In the genomic region with DNA sequence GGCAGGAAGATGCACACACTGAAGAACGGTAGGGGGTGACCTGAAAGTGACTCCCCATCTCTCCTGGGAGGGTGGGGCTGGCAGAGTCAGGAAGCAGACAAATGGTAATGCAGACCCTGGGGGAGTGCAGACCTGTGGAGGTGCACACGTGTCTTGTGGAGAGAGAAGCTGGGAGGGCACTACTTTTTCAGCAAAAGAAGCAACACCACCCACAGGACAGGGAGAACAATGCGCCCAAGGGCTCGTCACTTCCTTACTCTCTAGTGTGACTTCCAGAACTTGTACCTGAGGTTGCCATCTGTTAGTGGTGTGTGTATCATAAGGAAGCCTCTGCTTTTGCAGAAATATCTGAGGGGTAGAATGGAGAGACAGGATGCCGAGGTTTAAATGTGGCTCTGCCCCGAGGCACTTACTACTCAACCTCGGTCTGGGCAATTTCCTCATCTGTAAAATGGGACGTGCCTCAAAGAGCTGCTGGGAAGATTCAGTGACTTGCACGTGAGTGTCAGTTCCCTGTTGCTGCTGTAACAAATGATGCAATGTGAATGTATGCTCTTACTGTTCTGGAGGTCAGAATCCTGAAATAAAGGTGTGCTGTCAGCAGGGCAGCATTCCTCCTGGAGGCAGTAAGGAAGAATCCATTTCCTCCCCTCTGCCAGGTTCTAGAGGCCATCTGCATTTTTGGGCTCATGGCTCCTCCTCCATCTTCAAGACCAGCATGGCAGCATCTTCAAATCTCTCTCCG, we compare ENCODE assay signal across 28 cellular contexts.
DNase-seq lines count a peak whose midpoint lies in the region; ATAC-seq, FAIRE-seq and TF ChIP-seq lines count a peak whose summit lies in the region.
"Had no signal": no experiment of that assay in that cellular context is flagged by ENCODE, and none has a peak within 500 bp of the region (broad histone marks: within the 10 kb centered on the region; RNA-seq: fewer than 3 reads in every experiment).

No MANE protein-coding gene starts in this region.

- H3K4me2 ChIP-seq in HepG2 (ENCODE audit: low read depth, low read length), result no peak overlapping the region
- H3K4me2 ChIP-seq: SK-N-SH had no signal

- no peaks in the 10 kb centered on the region for H3K9me3 ChIP-seq in HepG2 (ENCODE audit: low read length)
- no peaks in the 10 kb centered on the region for H3K9me3 ChIP-seq in effector memory CD4-positive, alpha-beta T cell (ENCODE audit: control insufficient read depth, low read length)
- H3K9me3 ChIP-seq: SK-N-SH, suprapubic skin, upper lobe of right lung had no signal

- FAIRE-seq in HepG2 (lab: Jason Lieb, UNC), result no peak
- FAIRE-seq: astrocyte, K562, keratinocyte, small intestine, TTC549 had no signal

- DNase-seq in ELF-1 (ENCODE audit: low read depth, low spot score) (peak; percentile 27), MV-4-11 (lab: John Stamatoyannopoulos, UW) (peak; percentile 16), SW480 (ENCODE audit: low spot score) (peak; percentile 34), HepG2 (ENCODE audit: low spot score) (no peak)
- no peak for DNase-seq in activated CD4-positive, CD25-positive, alpha-beta regulatory T cell treated with anti-CD3 and anti-CD28 coated beads, Interleukin-2, amount 50 U/mL, for 72 hours
- no peak for DNase-seq in effector memory CD4-positive, alpha-beta T cell
- DNase-seq: activated CD4-positive, alpha-beta T cell treated with anti-CD3 and anti-CD28 coated beads, Interleukin-2, amount 50 U/mL, for 48 hours; activated naive CD4-positive, alpha-beta T cell; activated naive CD8-positive, alpha-beta T cell treated with anti-CD3 and anti-CD28 coated beads, Interleukin-2, amount 50 U/mL, for 24 hours; activated T-cell treated with anti-CD3 and anti-CD28 coated beads, Interleukin-2, amount 50 U/mL, for 72 hours; CD4-positive, alpha-beta T cell; cortex of kidney; left ventricle myocardium superior; NCI-H1092; NCI-H187 treated with DMSO at 0.1 percent for 48 hours; NCI-H2227 treated with DMSO at 0.1 percent for 48 hours; NCI-H774; SK-N-SH; small intestine; stimulated activated naive CD4-positive, alpha-beta T cell; upper lobe of right lung had no signal

- no peak for TF ChIP-seq POLR2A in HepG2 (IDR thresholded peaks at IDR 0.05; ENCODE audit: insufficient read depth in 1 of 2, low read depth in 2 of 2, low read length in 2 of 2)

- no peak overlapping the region for H3K27ac ChIP-seq in HepG2 (ENCODE audit: extremely low read length, insufficient read depth, low read length)
- H3K27ac ChIP-seq in effector memory CD4-positive, alpha-beta T cell (ENCODE audit: insufficient read depth, low read length, poor library complexity, severe bottlenecking), result no peak overlapping the region
- H3K27ac ChIP-seq: suprapubic skin, upper lobe of right lung had no signal

- CTCF ChIA-PET in HepG2 (lab: Yijun Ruan, JAX; ENCODE audit: low intra/inter-chr PET ratio, low total read pairs), result no interaction called here

- no peaks in the 10 kb centered on the region for H3K27me3 ChIP-seq in HepG2 (ENCODE audit: control insufficient read depth in 1 of 2, insufficient read depth in 2 of 2, low read length in 2 of 2)
- no peaks in the 10 kb centered on the region for H3K27me3 ChIP-seq in effector memory CD4-positive, alpha-beta T cell (replicated peaks; ENCODE audit: control insufficient read depth, insufficient read depth, low read length, poor library complexity, severe bottlenecking)
- H3K27me3 ChIP-seq: upper lobe of right lung had no signal

- H3K9ac ChIP-seq in HepG2 (ENCODE audit: insufficient read depth, low read depth, low read length), result no peak overlapping the region
- H3K9ac ChIP-seq: SK-N-SH had no signal

- peaks cover 5% of the 10 kb centered on the region; the same call in 1 of the 2 replicates for H4K20me1 ChIP-seq in HepG2 (ENCODE audit: insufficient read depth, low read length)

- peaks cover 6 to 39% of the 10 kb centered on the region in 2 experiments for H3K36me3 ChIP-seq in HepG2 (replicated peaks in 1 of 2; ENCODE audit: control insufficient read depth in 1 of 2, insufficient read depth in 2 of 2, low read length in 2 of 2)
- H3K36me3 ChIP-seq in effector memory CD4-positive, alpha-beta T cell (ENCODE audit: control insufficient read depth, insufficient read depth, low read length), result no peaks in the 10 kb centered on the region
- H3K36me3 ChIP-seq: suprapubic skin, upper lobe of right lung had no signal

- in situ Hi-C loops in HepG2 (cut with HindIII; ENCODE audit: extremely low pct_ligation_motif_present, low pct_unique_long_range_greater_than_20kb), result no loop called here

- H3K79me2 ChIP-seq in HepG2 (ENCODE audit: insufficient read depth, low read length), result peaks cover 6% of the 10 kb centered on the region

- TF ChIP-seq RAD21 in HepG2 (CRISPR knock-in tag; IDR thresholded peaks at IDR 0.05), result no peak

- no peak for TF ChIP-seq EP300 in HepG2 (IDR thresholded peaks at IDR 0.05; ENCODE audit: low read depth in 2 of 2, low read length in 2 of 2)
- TF ChIP-seq EP300 in HepG2 (CRISPR knock-in tag; IDR thresholded peaks at IDR 0.05; ENCODE audit: borderline replicate concordance), result no peak

- ATAC-seq in HepG2 (no peak; the same call in 2 of the 3 replicates), HG03354 (IDR thresholded peaks at IDR 0.05; ENCODE audit: poor library complexity, severe bottlenecking, unreplicated experiment) (no peak)
- ATAC-seq: activated CD4-positive, CD25-positive, alpha-beta regulatory T cell treated with anti-CD3 and anti-CD28 coated beads, Interleukin-2, amount 50 U/mL, for 24 hours; activated naive CD8-positive, alpha-beta T cell treated with anti-CD3 and anti-CD28 coated beads, Interleukin-2, amount 50 U/mL, for 24 hours; activated T-cell treated with anti-CD3 and anti-CD28 coated beads, Interleukin-2, amount 50 U/mL, for 72 hours; K562; left ventricle myocardium superior; upper lobe of right lung had no signal

- 98% methylated on average over 10 of the region's 10 CpGs for WGBS in HepG2 (ENCODE audit: low lambda C conversion rate)

- no peak overlapping the region for H2AFZ ChIP-seq in HepG2 (ENCODE audit: low read length)

- H3K4me1 ChIP-seq in HepG2 (ENCODE audit: insufficient read depth, low read length), result no peaks in the 10 kb centered on the region
- no peaks in the 10 kb centered on the region for H3K4me1 ChIP-seq in effector memory CD4-positive, alpha-beta T cell (ENCODE audit: control insufficient read depth, insufficient read depth, low read length, poor library complexity, severe bottlenecking)
- H3K4me1 ChIP-seq: suprapubic skin, upper lobe of right lung had no signal

- TF ChIP-seq CTCF in HepG2 (CRISPR knock-in tag; IDR thresholded peaks at IDR 0.05), result no peak

- no TSS peak for BruUV-seq in HepG2 (replicated peaks; lab: Mats Ljungman, UMichigan)

- intact Hi-C loops in HepG2 (cut with micrococcal nuclease; ENCODE audit: unreplicated experiment), result no loop called here

- POLR2A ChIA-PET in HepG2 (lab: Yijun Ruan, JAX), result no interaction called here

- no peak overlapping the region for H3K4me3 ChIP-seq in HepG2 (replicated peaks in 1 of 3; ENCODE audit: insufficient read depth in 1 of 3, low read depth in 2 of 3, low read length in 3 of 3)
- H3K4me3 ChIP-seq in effector memory CD4-positive, alpha-beta T cell (ENCODE audit: insufficient read depth, low read depth, low read length, poor library complexity, severe bottlenecking), result no peak overlapping the region
- H3K4me3 ChIP-seq: K562, suprapubic skin, upper lobe of right lung had no signal

TF ChIP-seq in HepG2, 621 proteins besides CTCF, POLR2A, EP300 and RAD21:
- peak; percentile 91 for TF ChIP-seq ZNF12 (CRISPR knock-in tag; IDR thresholded peaks at IDR 0.05)
- no peak for TF ChIP-seq GPN1 (CRISPR knock-in tag; IDR thresholded peaks at IDR 0.05; ENCODE audit: borderline replicate concordance)
- no peak for TF ChIP-seq ZNF224 (CRISPR knock-in tag; IDR thresholded peaks at IDR 0.05)
- no peak for TF ChIP-seq NPAS2 (CRISPR knock-in tag; IDR thresholded peaks at IDR 0.05; ENCODE audit: borderline replicate concordance)
- TF ChIP-seq TAF1 (CRISPR knock-in tag; IDR thresholded peaks at IDR 0.05), result no peak
TF ChIP-seq in HepG2: peak in this region for 1.

Comparison
In these comparisons a context has a peak if more than half of its experiments do, and no peak if none do; other contexts are left out.
1. DNase-seq: peak in ELF-1 (single experiment), MV-4-11 (single experiment) and SW480 (single experiment); none in HepG2 (single experiment), activated CD4-positive, CD25-positive, alpha-beta regulatory T cell treated with anti-CD3 and anti-CD28 coated beads, Interleukin-2, amount 50 U/mL, for 72 hours (single experiment) and effector memory CD4-positive, alpha-beta T cell (0 of 3).